Comparison of ENCODE assay signal across 8 cellular contexts in the genomic region with DNA sequence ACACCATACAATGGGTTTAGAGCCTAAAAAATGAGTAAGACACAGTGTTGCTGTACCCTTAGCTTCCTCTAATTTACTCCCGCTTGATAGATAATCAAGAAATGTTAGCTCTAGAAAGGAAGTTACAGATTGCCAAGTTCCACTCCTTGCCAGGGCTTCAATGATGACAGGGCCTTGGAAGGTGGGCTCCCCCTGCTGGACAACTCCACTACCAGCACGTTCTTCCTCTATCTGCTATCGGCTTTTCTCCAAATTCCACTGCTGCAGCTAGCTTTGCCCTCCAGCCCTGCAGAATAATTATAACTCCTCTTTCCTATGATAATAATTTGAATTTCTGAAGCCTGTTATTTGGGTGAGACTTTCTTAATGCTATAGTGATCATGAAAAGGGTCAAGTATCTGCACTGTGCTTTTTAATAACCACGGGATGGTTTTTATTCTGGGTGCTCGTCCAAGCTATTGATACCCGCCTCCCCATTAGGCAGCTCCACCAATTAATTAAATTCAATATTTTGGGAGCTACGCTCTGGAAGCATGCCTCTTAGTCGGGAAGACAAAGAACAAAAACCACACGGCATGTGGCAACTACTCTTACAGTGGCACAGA. TPM values are rescaled to one million over a fixed set of nuclear protein-coding genes. Genes with fewer than 3 reads are reported as not detected.
DNase-seq lines count a peak whose midpoint lies in the region; ATAC-seq, FAIRE-seq and TF ChIP-seq lines count a peak whose summit lies in the region.

No MANE protein-coding gene starts in this region.

- H3K9me2 ChIP-seq in neural cell (ENCODE audit: insufficient read depth, low read length) = no peaks in the 10 kb centered on the region

- H3K79me2 ChIP-seq in neural cell (replicated peaks; ENCODE audit: insufficient read depth, low read length) = no peaks in the 10 kb centered on the region

- no peak overlapping the region for H3K9ac ChIP-seq in neural cell (ENCODE audit: low read length)

- H2AFZ ChIP-seq in neural cell (ENCODE audit: low read depth, low read length) = no peak overlapping the region

- no peaks in the 10 kb centered on the region for H3F3A ChIP-seq in neural cell (ENCODE audit: insufficient read depth, low read length, poor library complexity, severe bottlenecking)

- 50% methylated on average over 9 of the region's 9 CpGs for WGBS in esophagus muscularis mucosa
- 47 to 51% (median 48%) methylated on average over 9 of the region's 9 CpGs for WGBS in stomach, 5 donors

- H3K4me3 ChIP-seq in esophagus muscularis mucosa (no peak overlapping the region), neural cell (ENCODE audit: low read length) (no peak overlapping the region), stomach (no peak overlapping the region)

- H4K20me1 ChIP-seq in neural cell (ENCODE audit: insufficient read depth) = no peaks in the 10 kb centered on the region

- TF ChIP-seq EP300 in esophagus muscularis mucosa (IDR thresholded peaks at IDR 0.05) (no peak), neural cell (conservative IDR thresholded peaks at IDR 0.05; ENCODE audit: poor library complexity, severe bottlenecking) (no peak), stomach (IDR thresholded peaks at IDR 0.05) (no peak)

- TF ChIP-seq CTCF in esophagus muscularis mucosa (IDR thresholded peaks at IDR 0.05) (peak; percentile 70 to 92 (median 83)), neural cell (IDR thresholded peaks at IDR 0.05; ENCODE audit: poor library complexity, severe bottlenecking) (peak; percentile 83), stomach (IDR thresholded peaks at IDR 0.05) (peak in 4 of 7 experiments; percentile 57 to 87 (median 80))

- TF ChIP-seq RAD21 in neural cell (conservative IDR thresholded peaks at IDR 0.05) = peak; percentile 78

- DNase-seq in AG20443 (ENCODE audit: low spot score) (peak; percentile 91), H54 (ENCODE audit: insufficient read length, low spot score) (peak; percentile 26), NOMO-1 (lab: John Stamatoyannopoulos, UW; ENCODE audit: unreplicated experiment in 2 of 2) (peak; percentile 58 to 69), esophagus muscularis mucosa (ENCODE audit: extremely low spot score) (no peak), stomach (peak; percentile 80)
- DNase-seq in activated CD8-positive, alpha-beta memory T cell treated with anti-CD3 and anti-CD28 coated beads, Interleukin-2, amount 50 U/mL, for 48 hours = peak; percentile 77

- H3K27me3 ChIP-seq in esophagus muscularis mucosa = peaks cover 0 to 19% (median 3%) of the 10 kb centered on the region in 4 donors
- H3K27me3 ChIP-seq in neural cell (ENCODE audit: insufficient read depth, low read depth, low read length) = no peaks in the 10 kb centered on the region
- H3K27me3 ChIP-seq in stomach = peaks cover 0 to 27% (median 19%) of the 10 kb centered on the region in 3 donors

- intact Hi-C loops in esophagus muscularis mucosa (cut with DNase I) (loop anchor here (2.0 kb wide), 1 partner anchor 520 kb away; no protein-coding TSS in a partner anchor), stomach (cut with DNase I; ENCODE audit: low total_unique reads) (no loop called here)

- FAIRE-seq in H54 (lab: Jason Lieb, UNC) = no peak

- H3K9me3 ChIP-seq in esophagus muscularis mucosa (no peaks in the 10 kb centered on the region), neural cell (ENCODE audit: low read length) (no peaks in the 10 kb centered on the region), stomach (no peaks in the 10 kb centered on the region)

- no peaks in the 10 kb centered on the region for H3K36me3 ChIP-seq in esophagus muscularis mucosa
- H3K36me3 ChIP-seq in neural cell (ENCODE audit: insufficient read depth, low read length) = no peaks in the 10 kb centered on the region
- H3K36me3 ChIP-seq in stomach = no peaks in the 10 kb centered on the region

- no peak overlapping the region for H3K4me2 ChIP-seq in neural cell (ENCODE audit: low read length)

- H3K4me1 ChIP-seq in esophagus muscularis mucosa (no peaks in the 10 kb centered on the region), stomach (no peaks in the 10 kb centered on the region)

- H3K27ac ChIP-seq in esophagus muscularis mucosa (replicated peaks in 1 of 4) = no peak overlapping the region
- H3K27ac ChIP-seq in neural cell (ENCODE audit: low read length) = no peak overlapping the region
- no peak overlapping the region for H3K27ac ChIP-seq in stomach

- no peak for ATAC-seq in GM18909 (IDR thresholded peaks at IDR 0.05; ENCODE audit: poor library complexity, unreplicated experiment)

- TF ChIP-seq POLR2A in H54 (IDR thresholded peaks at IDR 0.05; ENCODE audit: low read depth, low read length) (no peak), esophagus muscularis mucosa (IDR thresholded peaks at IDR 0.05; ENCODE audit: low read depth) (no peak), stomach (IDR thresholded peaks at IDR 0.05) (no peak)

TF ChIP-seq in neural cell, 6 proteins besides CTCF, POLR2A, EP300 and RAD21:
- TF ChIP-seq TAF1 (IDR thresholded peaks at IDR 0.05; ENCODE audit: low read depth) (no peak), SMC3 (conservative IDR thresholded peaks at IDR 0.05; ENCODE audit: poor library complexity) (peak; percentile 77), EZH2 (IDR thresholded peaks at IDR 0.05; ENCODE audit: borderline replicate concordance, insufficient read depth, low read length, poor library complexity, severe bottlenecking) (no peak)

RNA-seq across cellular contexts. Expression of a gene that starts 9.0 kb away (rescaled TPM):
- total RNA-seq in esophagus muscularis mucosa = under 1 TPM; under 0.01 to 0.58 (median 0.14) TPM
- 2.2 and 2.8 TPM in 2 replicates for polyA plus RNA-seq in neural cell
- 25.3 and 26.3 TPM in 2 replicates for polyA minus RNA-seq in neural cell
- under 1 TPM in 1 of 5 donors, not detected in 4; 0.92 TPM for total RNA-seq in stomach
- not detected for polyA plus RNA-seq in stomach
